In genomic region chr1:15538750-15539149, GRCh38 we compare ENCODE assay signal across 24 cellular contexts. TPM values are rescaled to one million over a fixed set of nuclear protein-coding genes. Genes with fewer than 3 reads are reported as not detected.
DNase-seq lines count a peak whose midpoint lies in the region; ATAC-seq and TF ChIP-seq lines count a peak whose summit lies in the region.
"Had no signal": no experiment of that assay in that cellular context is flagged by ENCODE, and none has a peak within 500 bp of the region (broad histone marks: within the 10 kb centered on the region; RNA-seq: fewer than 3 reads in every experiment).

No MANE protein-coding gene starts in this region.

- no peaks in the 10 kb centered on the region for H3K9me3 Mint-ChIP-seq in brain
- peaks cover 0 to 2% (median 0%) of the 10 kb centered on the region in 8 donors for H3K9me3 Mint-ChIP-seq in CD4-positive, alpha-beta memory T cell
- H3K9me3 Mint-ChIP-seq: activated naive CD8-positive, alpha-beta T cell treated with anti-CD3 and anti-CD28 coated beads, Interleukin-2, amount 10 ng/mL, durations not matched to agents 7 days and 5 days; naive thymus-derived CD4-positive, alpha-beta T cell; T-helper 2 cell treated with Interferon-gamma antibody and Interleukin-4, amounts not matched to agents 5 μg/mL and 100 μg/mL, for 36 hours had no signal

- peak overlapping the region in 4 of 5 experiments; percentile 13 to 88 (median 61) for H3K27ac Mint-ChIP-seq in brain
- H3K27ac Mint-ChIP-seq in CD4-positive, alpha-beta memory T cell = peak overlapping the region in 1 of 7 donors; percentile 31
- H3K27ac Mint-ChIP-seq: activated naive CD8-positive, alpha-beta T cell treated with anti-CD3 and anti-CD28 coated beads, Interleukin-2, amount 10 ng/mL, durations not matched to agents 7 days and 5 days; T-helper 2 cell treated with Interferon-gamma antibody and Interleukin-4, amounts not matched to agents 5 μg/mL and 100 μg/mL, for 36 hours had no signal

- POLR2A ChIA-PET in CD4-positive, alpha-beta memory T cell (lab: Charles Lee; ENCODE audit: partially characterized antibody) = interaction anchor here (1.3 kb wide), 1 partner anchor 11 kb away, joined by 3 read pairs; no protein-coding TSS in a partner anchor

- intact Hi-C loops in CD4-positive, alpha-beta memory T cell (cut with micrococcal nuclease) = no loop called here

- H3K36me3 Mint-ChIP-seq in brain = peaks cover 61% of the 10 kb centered on the region
- H3K36me3 Mint-ChIP-seq in CD4-positive, alpha-beta memory T cell = peaks cover 29 to 61% of the 10 kb centered on the region in 2 donors

- H3K9me3 ChIP-seq in CD4-positive, alpha-beta memory T cell (ENCODE audit: control insufficient read depth in 1 of 2, low read length in 2 of 2) = no peaks in the 10 kb centered on the region
- H3K9me3 ChIP-seq: right lobe of liver, SK-N-SH, upper lobe of right lung had no signal

- H3K27me3 ChIP-seq in CD4-positive, alpha-beta memory T cell (ENCODE audit: insufficient read depth, low read length) = no peaks in the 10 kb centered on the region
- H3K27me3 ChIP-seq: right lobe of liver, upper lobe of right lung had no signal

- no peaks in the 10 kb centered on the region for H3K4me1 ChIP-seq in CD4-positive, alpha-beta memory T cell (ENCODE audit: insufficient read depth, low read length)
- H3K4me1 ChIP-seq: parathyroid adenoma, right lobe of liver, upper lobe of right lung had no signal

- peak; percentile 46 for DNase-seq in DMS79 (lab: John Stamatoyannopoulos, UW)
- peak; percentile 81 for DNase-seq in NCI-H2227 (lab: John Stamatoyannopoulos, UW; ENCODE audit: unreplicated experiment)
- no peak for DNase-seq in CD4-positive, alpha-beta memory T cell
- DNase-seq: activated CD4-positive, CD25-positive, alpha-beta regulatory T cell; activated CD8-positive, alpha-beta memory T cell treated with anti-CD3 and anti-CD28 coated beads for 24 hours; activated naive CD8-positive, alpha-beta T cell treated with anti-CD3 and anti-CD28 coated beads, Interleukin-2, amount 10 ng/mL, durations not matched to agents 7 days and 5 days; AML-193; Calu3; HCEC 1CT; Kasumi-1; mesendoderm; naive thymus-derived CD4-positive, alpha-beta T cell; NCI-H1930; NK-92 treated with Interleukin-12 subunit alpha and Interleukin-12 subunit beta, amount 100 ng/mL, for 24 hours; right lobe of liver; SK-N-SH; stimulated activated CD4-positive, alpha-beta T cell treated with anti-CD3 and anti-CD28 coated beads, Interleukin-15, amount 100 ng/mL, for 24 hours; upper lobe of right lung had no signal

- no peaks in the 10 kb centered on the region for H3K27me3 Mint-ChIP-seq in brain
- H3K27me3 Mint-ChIP-seq in CD4-positive, alpha-beta memory T cell = no peaks in the 10 kb centered on the region
- H3K27me3 Mint-ChIP-seq: activated naive CD8-positive, alpha-beta T cell treated with anti-CD3 and anti-CD28 coated beads, Interleukin-2, amount 10 ng/mL, durations not matched to agents 7 days and 5 days; naive thymus-derived CD4-positive, alpha-beta T cell had no signal

- H3K27ac ChIP-seq in C4-2B = peak overlapping the region; percentile 48
- H3K27ac ChIP-seq in CD4-positive, alpha-beta memory T cell (ENCODE audit: low read depth, low read length) = no peak overlapping the region
- H3K27ac ChIP-seq: parathyroid adenoma, right lobe of liver, upper lobe of right lung had no signal

- H3K36me3 ChIP-seq in CD4-positive, alpha-beta memory T cell (ENCODE audit: insufficient read depth, low read length) = peaks cover 22% of the 10 kb centered on the region

- H3K4me1 Mint-ChIP-seq in brain = peaks cover 4% of the 10 kb centered on the region
- H3K4me1 Mint-ChIP-seq in CD4-positive, alpha-beta memory T cell = peaks cover 0 to 11% (median 5%) of the 10 kb centered on the region in 4 donors
- H3K4me1 Mint-ChIP-seq: activated naive CD8-positive, alpha-beta T cell treated with anti-CD3 and anti-CD28 coated beads, Interleukin-2, amount 10 ng/mL, durations not matched to agents 7 days and 5 days had no signal

- H3K4me3 Mint-ChIP-seq in brain = no peak overlapping the region
- H3K4me3 Mint-ChIP-seq in CD4-positive, alpha-beta memory T cell = no peak overlapping the region
- H3K4me3 Mint-ChIP-seq: activated naive CD8-positive, alpha-beta T cell treated with anti-CD3 and anti-CD28 coated beads, Interleukin-2, amount 10 ng/mL, durations not matched to agents 7 days and 5 days; naive thymus-derived CD4-positive, alpha-beta T cell; T-helper 2 cell treated with Interferon-gamma antibody and Interleukin-4, amounts not matched to agents 5 μg/mL and 100 μg/mL, for 36 hours had no signal

- H3K4me3 ChIP-seq in CD4-positive, alpha-beta memory T cell (ENCODE audit: low read length in 2 of 2) = no peak overlapping the region
- H3K4me3 ChIP-seq: right lobe of liver, upper lobe of right lung had no signal

- no peak for ATAC-seq in GM21390 (IDR thresholded peaks at IDR 0.05; ENCODE audit: unreplicated experiment)
- no peak for ATAC-seq in GM19328 (IDR thresholded peaks at IDR 0.05; ENCODE audit: unreplicated experiment)
- ATAC-seq: naive thymus-derived CD4-positive, alpha-beta T cell; right lobe of liver; upper lobe of right lung had no signal

- CTCF ChIA-PET in CD4-positive, alpha-beta memory T cell (lab: Charles Lee; ENCODE audit: partially characterized antibody) = no interaction called here

- TF ChIP-seq CTCF in C4-2B (conservative IDR thresholded peaks at IDR 0.05) = no peak
- TF ChIP-seq CTCF in brain (conservative IDR thresholded peaks at IDR 0.05) = no peak

RNA-seq across cellular contexts. Expression of gene DNAJC16, which starts 12.1 kb away (rescaled TPM):
- 6.0 TPM for polyA plus RNA-seq in brain (ENCODE audit: insufficient read depth, low read depth, low replicate concordance)
- 10 to 100 TPM; 29.6 to 31.0 TPM for total RNA-seq in CD4-positive, alpha-beta memory T cell
- 1 to 10 TPM; 5.1 to 8.2 TPM for polyA plus RNA-seq in CD4-positive, alpha-beta memory T cell

RNA-seq across cellular contexts. Expression of gene CASP9, which starts 14.7 kb away (rescaled TPM):
- 17.1 TPM for polyA plus RNA-seq in brain (ENCODE audit: insufficient read depth, low read depth, low replicate concordance)
- total RNA-seq in CD4-positive, alpha-beta memory T cell = 10 to 100 TPM; 11.3 to 11.7 TPM
- 1 to 10 TPM; 8.3 to 8.6 TPM for polyA plus RNA-seq in CD4-positive, alpha-beta memory T cell

RNA-seq across cellular contexts. Expression of gene AGMAT, which starts 46.1 kb away (rescaled TPM):
- polyA plus RNA-seq in brain (ENCODE audit: insufficient read depth, low read depth, low replicate concordance) = 0.61 TPM
- total RNA-seq in CD4-positive, alpha-beta memory T cell = 1 to 10 TPM; 3.3 to 3.6 TPM
- polyA plus RNA-seq in CD4-positive, alpha-beta memory T cell = 1 to 10 TPM; 6.1 to 7.1 TPM
- total RNA-seq: upper lobe of right lung had no signal

Comparison
In these comparisons a context has a peak if more than half of its experiments do, and no peak if none do; other contexts are left out.
1. DNase-seq: peak in DMS79 (single experiment) and NCI-H2227 (single experiment); none in CD4-positive, alpha-beta memory T cell (0 of 5).